ENCODE assay signal across 1 cellular context in the genomic region with DNA sequence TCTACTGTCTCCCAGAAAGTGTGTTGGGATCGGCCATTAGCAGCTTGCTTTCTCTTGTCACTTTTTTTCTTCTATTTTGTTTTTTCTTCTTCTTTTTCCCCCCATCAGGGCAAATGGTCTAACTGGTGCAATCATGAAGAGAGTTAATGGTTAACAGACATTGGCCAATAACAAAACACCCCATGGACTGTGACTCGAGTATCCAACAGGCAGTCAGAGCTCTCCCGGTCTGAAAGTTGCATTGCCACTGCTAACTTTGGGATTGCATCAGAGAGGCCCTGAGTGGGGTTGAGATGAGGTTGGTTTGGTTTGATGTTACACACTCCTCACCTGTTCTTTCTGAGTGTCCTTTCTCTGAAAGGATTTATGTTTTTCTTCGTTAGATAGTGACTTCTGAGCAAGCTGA.
A peak's percentile ranks its signal among the peaks of the same experiment; 100 is the strongest.
TF ChIP-seq lines count a peak whose summit lies in the region.

No MANE protein-coding gene starts in this region.

TF ChIP-seq in HepG2, 621 proteins besides CTCF, POLR2A, EP300 and RAD21 (continued from another document):
- TF ChIP-seq PHF21A (CRISPR knock-in tag; IDR thresholded peaks at IDR 0.05) = peak; percentile 81
- peak; percentile 85 for TF ChIP-seq RFX5 (IDR thresholded peaks at IDR 0.05; ENCODE audit: low read depth, low read length)
- no peak for TF ChIP-seq ZNF354B (CRISPR knock-in tag; IDR thresholded peaks at IDR 0.05)
- no peak for TF ChIP-seq SIN3B (IDR thresholded peaks at IDR 0.05; ENCODE audit: low read length)
